ENCODE assay signal across 1 cellular context in genomic region chr21:34797202-34797527, GRCh38.
TF ChIP-seq lines count a peak whose summit lies in the region.

No MANE protein-coding gene starts in this region.

TF ChIP-seq in HepG2, 621 proteins besides CTCF, POLR2A, EP300 and RAD21 (continued from another document):
- TF ChIP-seq ZNF280D (CRISPR knock-in tag; IDR thresholded peaks at IDR 0.05) (no peak), NFIC (IDR thresholded peaks at IDR 0.05; ENCODE audit: low read length) (no peak), ZNF207 (IDR thresholded peaks at IDR 0.05; ENCODE audit: borderline replicate concordance) (no peak), MATR3 (CRISPR knock-in tag; IDR thresholded peaks at IDR 0.05) (no peak), PCBP2 (optimal IDR thresholded peaks at IDR 0.05; ENCODE audit: low read depth, low read length, poor library complexity, severe bottlenecking) (no peak), HMGA1 (CRISPR knock-in tag; conservative IDR thresholded peaks at IDR 0.05) (no peak), SRSF9 (IDR thresholded peaks at IDR 0.05; ENCODE audit: borderline replicate concordance, insufficient read depth, low read depth, low read length, poor library complexity, severe bottlenecking) (no peak), ZSCAN20 (CRISPR knock-in tag; IDR thresholded peaks at IDR 0.05; ENCODE audit: borderline replicate concordance) (no peak), POLR2G (IDR thresholded peaks at IDR 0.05; ENCODE audit: low read depth, low read length) (no peak), KLF12 (CRISPR knock-in tag; IDR thresholded peaks at IDR 0.05; ENCODE audit: borderline replicate concordance) (no peak), POGZ (CRISPR knock-in tag; IDR thresholded peaks at IDR 0.05) (no peak)
